ENCODE assay signal across 16 cellular contexts in genomic region chr5:180100621-180101450, GRCh38. TPM values are rescaled to one million over a fixed set of nuclear protein-coding genes. Genes with fewer than 3 reads are reported as not detected.
DNase-seq lines count a peak whose midpoint lies in the region; ATAC-seq, FAIRE-seq and TF ChIP-seq lines count a peak whose summit lies in the region.
"Had no signal": no experiment of that assay in that cellular context is flagged by ENCODE, and none has a peak within 500 bp of the region (broad histone marks: within the 10 kb centered on the region; RNA-seq: fewer than 3 reads in every experiment).

No MANE protein-coding gene starts in this region.

- WGBS in IMR-90 (ENCODE audit: extremely low coverage in 2 of 2, insufficient read length in 1 of 2), 2 experiments, result 55% methylated on average over 16 of the region's 29 CpGs; no CpG with 5 or more reads in 1 of the 2 experiments
- 81 to 87% (median 82%) methylated on average over 19 to 29 of the region's 29 CpGs for WGBS in ovary, 3 donors

- H4K20me1 ChIP-seq in IMR-90 (ENCODE audit: insufficient read depth, low read length), result no peaks in the 10 kb centered on the region; the same call in 1 of the 2 replicates
- H4K20me1 ChIP-seq in osteoblast (ENCODE audit: insufficient read depth, low read length), result no peaks in the 10 kb centered on the region

- H3K36me3 ChIP-seq in IMR-90 (ENCODE audit: control insufficient read depth, insufficient read depth, low read length) (no peaks in the 10 kb centered on the region), kidney (ENCODE audit: control insufficient read depth in 1 of 2, insufficient read depth in 2 of 2, low read length in 2 of 2) (no peaks in the 10 kb centered on the region), osteoblast (ENCODE audit: insufficient read depth, low read length) (no peaks in the 10 kb centered on the region), ovary (no peaks in the 10 kb centered on the region)

- TF ChIP-seq CTCF in IMR-90 (conservative IDR thresholded peaks at IDR 0.05; ENCODE audit: low read depth, low read length) (no peak), kidney (IDR thresholded peaks at IDR 0.05; ENCODE audit: borderline replicate concordance, extremely low read depth, insufficient read depth) (no peak), osteoblast (IDR thresholded peaks at IDR 0.05; ENCODE audit: extremely low read depth, low read depth, low read length) (no peak), D721Med (IDR thresholded peaks at IDR 0.05; ENCODE audit: insufficient read depth, missing control alignments) (no peak), ovary (IDR thresholded peaks at IDR 0.05) (no peak)

- in situ Hi-C loops in IMR-90 (cut with MboI; ENCODE audit: low sequenced_read_pairs), result no loop called here

- H2AK9ac ChIP-seq in IMR-90 (replicated peaks; ENCODE audit: low read depth, low read length, poor library complexity), result peak overlapping the region; percentile 50

- TF ChIP-seq POLR2A in IMR-90 (IDR thresholded peaks at IDR 0.05; ENCODE audit: low read depth, low read length) (no peak), GM12891 (IDR thresholded peaks at IDR 0.05; ENCODE audit: low read depth, low read length) (no peak), ovary (IDR thresholded peaks at IDR 0.05) (no peak)

- FAIRE-seq in kidney (lab: Jason Lieb, UNC) (no peak), GM12891 (lab: Jason Lieb, UNC) (no peak), D721Med (lab: Jason Lieb, UNC) (no peak)
- FAIRE-seq: H54 had no signal

- peaks cover 4% of the 10 kb centered on the region; the same call in 1 of the 2 replicates for H3K9me3 ChIP-seq in IMR-90 (ENCODE audit: control insufficient read depth, insufficient read depth, low read length)
- no peaks in the 10 kb centered on the region for H3K9me3 ChIP-seq in kidney (ENCODE audit: control insufficient read depth in 1 of 2, low read length in 2 of 2)
- H3K9me3 ChIP-seq in osteoblast (ENCODE audit: low read depth, low read length), result no peaks in the 10 kb centered on the region
- no peaks in the 10 kb centered on the region for H3K9me3 ChIP-seq in ovary
- H3K9me3 ChIP-seq: Caco-2 had no signal

- H3K9ac ChIP-seq in IMR-90 (ENCODE audit: low read depth, low read length) (no peak overlapping the region), kidney (ENCODE audit: low read length in 2 of 2) (no peak overlapping the region)
- H3K9ac ChIP-seq: GM23248 had no signal

- H3K4me2 ChIP-seq in IMR-90 (ENCODE audit: low read depth, low read length) (no peak overlapping the region), osteoblast (ENCODE audit: insufficient read depth, low read length) (no peak overlapping the region)

- no peak overlapping the region for H4K5ac ChIP-seq in IMR-90 (ENCODE audit: low read depth, low read length)

- H3K4me3 ChIP-seq in IMR-90 (ENCODE audit: insufficient read depth, low read depth, low read length) (no peak overlapping the region), kidney (ENCODE audit: low read length in 2 of 2) (no peak overlapping the region), osteoblast (ENCODE audit: insufficient read depth, low read length) (no peak overlapping the region), ovary (no peak overlapping the region)
- H3K4me3 ChIP-seq: GM23248 had no signal

- no peak overlapping the region for H3K27ac ChIP-seq in IMR-90 (ENCODE audit: insufficient read depth, low read length)
- H3K27ac ChIP-seq in kidney (ENCODE audit: low read depth in 2 of 2, low read length in 2 of 2), result no peak overlapping the region
- H3K27ac ChIP-seq in osteoblast (ENCODE audit: low read depth, low read length), result no peak overlapping the region
- no peak overlapping the region for H3K27ac ChIP-seq in ovary
- H3K27ac ChIP-seq: 22Rv1, GM23248, HL-60 had no signal

- H2BK5ac ChIP-seq in IMR-90 (ENCODE audit: low read depth, low read length, poor library complexity, severe bottlenecking), result no peak overlapping the region

- no peak overlapping the region for H3K14ac ChIP-seq in IMR-90 (replicated peaks; ENCODE audit: low read depth, low read length)

- POLR2A ChIA-PET in IMR-90 (lab: Charles Lee; ENCODE audit: unreplicated experiment), result no interaction called here

- no peak overlapping the region for H4K91ac ChIP-seq in IMR-90 (ENCODE audit: insufficient read depth, low read depth, low read length)

- H3K18ac ChIP-seq in IMR-90 (ENCODE audit: low read depth, low read length), result no peak overlapping the region

- H2AFZ ChIP-seq in IMR-90 (replicated peaks; ENCODE audit: low read length, poor library complexity) (no peak overlapping the region), osteoblast (ENCODE audit: low read length) (no peak overlapping the region)
- H2AFZ ChIP-seq: GM23248 had no signal

- H3K4me1 ChIP-seq in IMR-90 (ENCODE audit: control insufficient read depth, insufficient read depth, low read length) (no peaks in the 10 kb centered on the region), kidney (ENCODE audit: control insufficient read depth in 1 of 2, insufficient read depth in 1 of 2, low read depth in 1 of 2, low read length in 2 of 2) (no peaks in the 10 kb centered on the region), osteoblast (ENCODE audit: insufficient read depth, low read length) (peaks cover 3% of the 10 kb centered on the region), ovary (ENCODE audit: insufficient read depth) (no peaks in the 10 kb centered on the region)
- H3K4me1 ChIP-seq: Caco-2 had no signal

- H2BK20ac ChIP-seq in IMR-90 (ENCODE audit: low read depth, low read length), result no peak overlapping the region

- H3K27me3 ChIP-seq in IMR-90 (ENCODE audit: control insufficient read depth, insufficient read depth, low read length) (peaks cover 1% of the 10 kb centered on the region; the same call in 1 of the 2 replicates), osteoblast (ENCODE audit: insufficient read depth, low read length) (no peaks in the 10 kb centered on the region), ovary (no peaks in the 10 kb centered on the region)

- no peaks in the 10 kb centered on the region for H3K79me2 ChIP-seq in osteoblast (ENCODE audit: insufficient read depth, low read length)

- ATAC-seq in activated CD4-positive, CD25-positive, alpha-beta regulatory T cell treated with anti-CD3 and anti-CD28 coated beads, Interleukin-2, amount 50 U/mL, for 24 hours, result no peak
- ATAC-seq in IMR-90 (ENCODE audit: low read depth), result no peak

- TF ChIP-seq EP300 in ovary (IDR thresholded peaks at IDR 0.05), result no peak

- no peak overlapping the region for H2AK5ac ChIP-seq in IMR-90 (ENCODE audit: low read depth, low read length)

- H3K9me1 ChIP-seq in IMR-90 (ENCODE audit: insufficient read depth, low read length), result no peaks in the 10 kb centered on the region

- CTCF ChIA-PET in IMR-90 (lab: Yijun Ruan, JAX), result no interaction called here

- no peak overlapping the region for H3K23ac ChIP-seq in IMR-90 (ENCODE audit: low read depth, low read length)

- H3K56ac ChIP-seq in IMR-90 (ENCODE audit: extremely low read depth, insufficient read depth, low read length), result no peak overlapping the region

- BruUV-seq in IMR-90 (replicated peaks; lab: Mats Ljungman, UMichigan), result no TSS peak

- H3K79me1 ChIP-seq in IMR-90 (ENCODE audit: low read depth in 1 of 2, low read length in 2 of 2), result no peaks in the 10 kb centered on the region

- no peak for TF ChIP-seq RAD21 in IMR-90 (IDR thresholded peaks at IDR 0.05; ENCODE audit: low read length)

- intact Hi-C loops in IMR-90 (cut with micrococcal nuclease), result no loop called here
- intact Hi-C loops in kidney (cut with DNase I), result no loop called here
- intact Hi-C loops in ovary (cut with DNase I), result no loop called here

- no peak overlapping the region for H2BK15ac ChIP-seq in IMR-90 (ENCODE audit: low read depth, low read length)

- no peak overlapping the region for H3K4ac ChIP-seq in IMR-90 (ENCODE audit: low read depth, low read length)

- no peak overlapping the region for H2BK120ac ChIP-seq in IMR-90 (ENCODE audit: low read depth, low read length)

- no peak overlapping the region for H4K8ac ChIP-seq in IMR-90 (ENCODE audit: low read depth in 2 of 2, low read length in 2 of 2)

- dilution Hi-C loops in IMR-90 (cut with HindIII; ENCODE audit: low sequenced_read_pairs, unreplicated experiment), result no loop called here

- peak; percentile 20 for DNase-seq in activated CD4-positive, CD25-positive, alpha-beta regulatory T cell treated with anti-CD3 and anti-CD28 coated beads, Interleukin-2, amount 50 U/mL, for 72 hours
- DNase-seq in IMR-90 (no peak), kidney (peak; percentile 62), osteoblast (ENCODE audit: insufficient read length, low spot score, missing footprints) (peak; percentile 55), GM12891 (ENCODE audit: insufficient read length, low spot score) (no peak), D721Med (ENCODE audit: insufficient read length, low spot score) (no peak), ovary (no peak)
- DNase-seq: Caco-2; CD8-positive, alpha-beta memory T cell; DMS53; GF-D8; GM23248 had no signal

TF ChIP-seq in IMR-90, 13 proteins besides CTCF, POLR2A, EP300 and RAD21 (continues in another document):
- TF ChIP-seq SMC3 (IDR thresholded peaks at IDR 0.05; ENCODE audit: low read depth, low read length) (no peak), RFX5 (IDR thresholded peaks at IDR 0.05; ENCODE audit: low read depth, low read length) (no peak), FOS (IDR thresholded peaks at IDR 0.05; ENCODE audit: low read depth, low read length) (no peak), MAZ (IDR thresholded peaks at IDR 0.05; ENCODE audit: borderline replicate concordance, low read depth, low read length) (no peak), NFE2L2 (IDR thresholded peaks at IDR 0.05; ENCODE audit: low read depth, low read length) (no peak), BHLHE40 (IDR thresholded peaks at IDR 0.05; ENCODE audit: low read depth, low read length) (no peak), MXI1 (IDR thresholded peaks at IDR 0.05; ENCODE audit: borderline replicate concordance, low read depth, low read length) (no peak)

TF ChIP-seq in GM12891, 5 proteins besides CTCF, POLR2A, EP300 and RAD21:
- no peak for TF ChIP-seq SPI1 (IDR thresholded peaks at IDR 0.05; ENCODE audit: low read depth, low read length)
- no peak for TF ChIP-seq POLR2AphosphoS5 (IDR thresholded peaks at IDR 0.05; ENCODE audit: low read depth, low read length)
- TF ChIP-seq TAF1 (IDR thresholded peaks at IDR 0.05; ENCODE audit: low read depth, low read length), result no peak
- no peak for TF ChIP-seq PAX5 (IDR thresholded peaks at IDR 0.05; ENCODE audit: insufficient read depth, low read length, severe bottlenecking)
TF ChIP-seq in GM12891: peak in this region for 0.

RNA-seq across cellular contexts. Expression of gene RNF130, which starts 29.3 kb away (rescaled TPM):
- total RNA-seq in IMR-90 (2012; rRNA removed), result 12.5 and 12.9 TPM in 2 replicates
- polyA plus RNA-seq in IMR-90 (2012; rRNA removed), result 18.5 and 21.7 TPM in 2 replicates
- 13.6 and 14.2 TPM in 2 replicates for polyA plus RNA-seq in IMR-90 (2012; cell fraction: cytosol; rRNA removed)
- 6.1 and 22.1 TPM in 2 replicates for polyA plus RNA-seq in IMR-90 (2012; cell fraction: nucleus; rRNA removed; ENCODE audit: low replicate concordance)
- total RNA-seq in kidney, result 73.9 TPM
- polyA plus RNA-seq in kidney (ENCODE audit: insufficient read depth, low read depth, low replicate concordance), result 88.1 TPM
- 25.0 and 28.6 TPM in 2 replicates for total RNA-seq in osteoblast
- polyA plus RNA-seq in GM12891 (2012; ENCODE audit: low read depth, missing spikeins), result 0.28 TPM
- total RNA-seq in ovary, result 10 to 100 TPM; 54.7 to 75.1 (median 66.7) TPM
- 100 to 1,000 TPM in 1 of 2 donors, 10 to 100 TPM in 1; 74.0 to 120 TPM for polyA plus RNA-seq in ovary

Comparison
In these comparisons a context has a peak if more than half of its experiments do, and no peak if none do; other contexts are left out.
1. DNase-seq: peak in activated CD4-positive, CD25-positive, alpha-beta regulatory T cell treated with anti-CD3 and anti-CD28 coated beads, Interleukin-2, amount 50 U/mL, for 72 hours (single experiment), kidney (single experiment) and osteoblast (single experiment); none in IMR-90 (single experiment), GM12891 (single experiment), D721Med (single experiment) and ovary (0 of 5).